ENCODE assay signal across 8 cellular contexts in genomic region chr5:38994329-38994927, GRCh38.
DNase-seq lines count a peak whose midpoint lies in the region; FAIRE-seq and TF ChIP-seq lines count a peak whose summit lies in the region.

No MANE protein-coding gene starts in this region.

- intact Hi-C loops in uterus (cut with DNase I; ENCODE audit: low total_unique reads), result no loop called here

- FAIRE-seq in GM12891 (lab: Jason Lieb, UNC), result no peak

- H3K9me3 ChIP-seq in uterus, result no peaks in the 10 kb centered on the region

- TF ChIP-seq CTCF in HFF-Myc (IDR thresholded peaks at IDR 0.05; ENCODE audit: low read depth, low read length, missing control alignments), result peak; percentile 53
- peak; percentile 39 to 57 (median 54) for TF ChIP-seq CTCF in uterus (IDR thresholded peaks at IDR 0.05)

- TF ChIP-seq POLR2A in uterus (IDR thresholded peaks at IDR 0.05) (no peak), GM12891 (IDR thresholded peaks at IDR 0.05; ENCODE audit: low read depth, low read length) (no peak)

- no peak overlapping the region for H3K27ac ChIP-seq in uterus

- H3K4me1 ChIP-seq in uterus, result no peaks in the 10 kb centered on the region

- H3K4me3 ChIP-seq in HFF-Myc (replicated peaks; ENCODE audit: low read depth, low read length) (no peak overlapping the region), uterus (no peak overlapping the region)

- no peaks in the 10 kb centered on the region for H3K36me3 ChIP-seq in uterus

- no peaks in the 10 kb centered on the region for H3K27me3 ChIP-seq in uterus

- DNase-seq in NCI-H748 (lab: John Stamatoyannopoulos, UW; ENCODE audit: unreplicated experiment), result peak; percentile 23
- no peak for DNase-seq in NCI-H748 treated with DMSO at 0.1 percent for 48 hours (lab: John Stamatoyannopoulos, UW)
- no peak for DNase-seq in HFF-Myc (ENCODE audit: extremely low read depth, low read depth)
- peak; percentile 24 for DNase-seq in NCI-H82 treated with DMSO at 0.1 percent for 48 hours (lab: John Stamatoyannopoulos, UW; ENCODE audit: unreplicated experiment)
- DNase-seq in central memory CD4-positive, alpha-beta T cell, result peak; percentile 8
- DNase-seq in kidney tubule cell (ENCODE audit: low spot score), result peak; percentile 70
- peak in 1 of 2 donors; percentile 44 for DNase-seq in uterus
- DNase-seq in GM12891 (ENCODE audit: insufficient read length, low spot score), result no peak

TF ChIP-seq in GM12891, 5 proteins besides CTCF, POLR2A, EP300 and RAD21:
- TF ChIP-seq PAX5 (IDR thresholded peaks at IDR 0.05; ENCODE audit: insufficient read depth, low read length, severe bottlenecking), result no peak
- TF ChIP-seq POU2F2 (IDR thresholded peaks at IDR 0.05; ENCODE audit: low read depth, low read length), result no peak
- TF ChIP-seq SPI1 (IDR thresholded peaks at IDR 0.05; ENCODE audit: low read depth, low read length), result no peak
- TF ChIP-seq POLR2AphosphoS5 (IDR thresholded peaks at IDR 0.05; ENCODE audit: low read depth, low read length), result no peak
- TF ChIP-seq TAF1 (IDR thresholded peaks at IDR 0.05; ENCODE audit: low read depth, low read length), result no peak

Comparison
In these comparisons a context has a peak if more than half of its experiments do, and no peak if none do; other contexts are left out.
1. DNase-seq: peak in NCI-H748 (single experiment), NCI-H82 treated with DMSO at 0.1 percent for 48 hours (single experiment), central memory CD4-positive, alpha-beta T cell (single experiment) and kidney tubule cell (single experiment); none in NCI-H748 treated with DMSO at 0.1 percent for 48 hours (single experiment), HFF-Myc (single experiment) and GM12891 (single experiment).